Comparison of ENCODE assay signal across 1 cellular context in the genomic region with DNA sequence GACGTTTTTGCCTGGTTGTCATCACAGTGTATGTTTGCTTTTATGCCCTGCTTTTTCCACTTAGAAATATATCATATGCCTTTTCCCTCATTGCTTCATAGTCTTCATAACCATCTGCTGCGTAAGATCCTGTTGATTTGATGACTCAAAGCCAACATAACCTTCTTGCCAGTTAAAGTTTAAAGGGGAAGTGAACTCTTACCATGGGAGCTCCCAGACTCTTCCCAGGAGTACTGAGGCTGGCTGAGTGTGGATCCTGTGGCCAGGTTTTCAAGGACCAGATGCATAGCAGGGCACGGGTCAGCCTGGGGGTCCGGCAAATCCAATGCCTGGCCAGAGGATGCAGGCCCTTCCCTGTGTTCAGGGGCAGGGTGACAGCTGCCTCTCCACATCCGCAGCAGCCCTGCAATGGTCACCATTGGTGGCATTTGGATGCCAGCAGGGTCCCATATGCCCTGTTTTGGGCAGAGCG.
TF ChIP-seq lines count a peak whose summit lies in the region.

No MANE protein-coding gene starts in this region.

TF ChIP-seq in liver, 16 proteins besides CTCF, POLR2A, EP300 and RAD21 (continued from another document):
- TF ChIP-seq HNF4G (IDR thresholded peaks at IDR 0.05) = no peak
